22 cellular contexts compared by ENCODE assay signal in genomic region chr4:23034726-23035125, GRCh38.
DNase-seq lines count a peak whose midpoint lies in the region; ATAC-seq lines count a peak whose summit lies in the region.
"Had no signal": no experiment of that assay in that cellular context is flagged by ENCODE, and none has a peak within 500 bp of the region (broad histone marks: within the 10 kb centered on the region; RNA-seq: fewer than 3 reads in every experiment).

No MANE protein-coding gene starts in this region.

- no peak overlapping the region for H3K27ac ChIP-seq in trophoblast cell (ENCODE audit: low read depth, low read length)
- H3K27ac ChIP-seq: BLaER1 treated with 17β-estradiol and CSF1 and Interleukin-3, amounts not matched to agents 10 nM and 100 nM; PC-9 had no signal

- no peak overlapping the region for H3K4ac ChIP-seq in trophoblast cell (ENCODE audit: low read depth, low read length)

- peak overlapping the region; percentile 64 for H3K14ac ChIP-seq in trophoblast cell (ENCODE audit: low read length)

- peaks cover 4% of the 10 kb centered on the region for H3K79me1 ChIP-seq in trophoblast cell (ENCODE audit: low read length)

- peak; percentile 2 for DNase-seq in DMS 273 treated with DMSO at 0.1 percent for 48 hours (lab: John Stamatoyannopoulos, UW)
- peak; percentile 21 for DNase-seq in NCI-H69 (lab: John Stamatoyannopoulos, UW)
- peak; percentile 34 for DNase-seq in astrocyte of the hippocampus (ENCODE audit: low read depth, low spot score)
- peak in 1 of 2 donors; percentile 16 for DNase-seq in trophoblast cell
- no peak for DNase-seq in epidermal melanocyte (ENCODE audit: insufficient read length, low spot score)
- DNase-seq: CD4-positive, alpha-beta T cell; DMS79; H7; Kasumi-1; NCI-H1105 treated with DMSO at 0.1 percent for 48 hours; NCI-H146; NCI-H1930; NCI-H2107; NCI-H524; NCI-H774; PC-9; RPMI8226; SHP77 had no signal

- H3K9ac ChIP-seq in trophoblast cell (ENCODE audit: low read length): no peak overlapping the region
- H3K9ac ChIP-seq: BLaER1 treated with 17β-estradiol and CSF1 and Interleukin-3, amounts not matched to agents 10 nM and 100 nM had no signal

- no peak overlapping the region for H3K4me3 ChIP-seq in trophoblast cell (ENCODE audit: low read depth, low read length)
- H3K4me3 ChIP-seq: BLaER1 treated with 17β-estradiol and CSF1 and Interleukin-3, amounts not matched to agents 10 nM and 100 nM; K562; PC-9 had no signal

- no peak overlapping the region for H3K23ac ChIP-seq in trophoblast cell (ENCODE audit: low read length)

- no peak overlapping the region for H2AK5ac ChIP-seq in trophoblast cell (ENCODE audit: low read length)

- peak overlapping the region; percentile 32 for H2BK12ac ChIP-seq in trophoblast cell (ENCODE audit: low read length)

- H4K12ac ChIP-seq in trophoblast cell (ENCODE audit: low read depth, low read length): no peak overlapping the region

- H4K91ac ChIP-seq in trophoblast cell (ENCODE audit: low read depth, low read length): no peak overlapping the region

- ATAC-seq in GM18502 (IDR thresholded peaks at IDR 0.05; ENCODE audit: poor library complexity, unreplicated experiment) (no peak), HG03342 (IDR thresholded peaks at IDR 0.05; ENCODE audit: unreplicated experiment) (no peak)
- ATAC-seq: K562 had no signal

- H3K18ac ChIP-seq in trophoblast cell (ENCODE audit: low read length): peak overlapping the region; percentile 11

- peaks cover 1% of the 10 kb centered on the region for H3K9me3 ChIP-seq in trophoblast cell (ENCODE audit: insufficient read depth, low read depth, low read length)
- H3K9me3 ChIP-seq: BLaER1 treated with 17β-estradiol and CSF1 and Interleukin-3, amounts not matched to agents 10 nM and 100 nM had no signal

- no peak overlapping the region for H2BK5ac ChIP-seq in trophoblast cell (ENCODE audit: low read depth, low read length, poor library complexity)

- no peak overlapping the region for H2BK120ac ChIP-seq in trophoblast cell (ENCODE audit: insufficient read depth, low read length, poor library complexity)

- peaks cover 6 to 9% of the 10 kb centered on the region in 2 experiments for H3K4me1 ChIP-seq in trophoblast cell (ENCODE audit: control insufficient read depth in 1 of 2, insufficient read depth in 2 of 2, low read length in 2 of 2)
- H3K4me1 ChIP-seq: BLaER1 treated with 17β-estradiol and CSF1 and Interleukin-3, amounts not matched to agents 10 nM and 100 nM had no signal

- no peaks in the 10 kb centered on the region for H3K36me3 ChIP-seq in trophoblast cell (ENCODE audit: control insufficient read depth in 1 of 2, insufficient read depth in 2 of 2, low read length in 2 of 2)
- H3K36me3 ChIP-seq: BLaER1 treated with 17β-estradiol and CSF1 and Interleukin-3, amounts not matched to agents 10 nM and 100 nM had no signal

- H4K8ac ChIP-seq in trophoblast cell (ENCODE audit: low read depth, low read length): peak overlapping the region; percentile 26

- no peak overlapping the region for H3K4me2 ChIP-seq in trophoblast cell (ENCODE audit: low read length)
- H3K4me2 ChIP-seq: BLaER1 treated with 17β-estradiol and CSF1 and Interleukin-3, amounts not matched to agents 10 nM and 100 nM; PC-9 had no signal

- no peaks in the 10 kb centered on the region for H3K27me3 ChIP-seq in trophoblast cell (ENCODE audit: insufficient read depth, low read length)
- H3K27me3 ChIP-seq: BLaER1 treated with 17β-estradiol and CSF1 and Interleukin-3, amounts not matched to agents 10 nM and 100 nM had no signal

- H3K79me2 ChIP-seq in trophoblast cell (ENCODE audit: control insufficient read depth, insufficient read depth, low read length, poor library complexity): no peaks in the 10 kb centered on the region

- H2AFZ ChIP-seq in trophoblast cell (ENCODE audit: insufficient read depth, low read length, poor library complexity): no peak overlapping the region
- H2AFZ ChIP-seq: PC-9 had no signal
